20 cellular contexts compared by ENCODE assay signal in genomic region chr3:71890356-71890931, GRCh38.
"Had no signal": no experiment of that assay in that cellular context is flagged by ENCODE, and none has a peak within 500 bp of the region (broad histone marks: within the 10 kb centered on the region; RNA-seq: fewer than 3 reads in every experiment).

No MANE protein-coding gene starts in this region.

- DNase-seq: activated CD4-positive, alpha-beta T cell treated with anti-CD3 and anti-CD28 coated beads for 48 hours; activated CD4-positive, alpha-beta T cell treated with anti-CD3 and anti-CD28 coated beads, Interleukin-2, amount 50 U/mL, for 4 hours; activated CD4-positive, CD25-positive, alpha-beta regulatory T cell treated with anti-CD3 and anti-CD28 coated beads, Interleukin-2, amount 50 U/mL, for 72 hours; activated CD8-positive, alpha-beta memory T cell treated with anti-CD3 and anti-CD28 coated beads, Interleukin-2, amount 50 U/mL, for 48 hours; activated CD8-positive, alpha-beta T cell treated with anti-CD3 and anti-CD28 coated beads, Interleukin-2, amount 10 ng/mL, durations not matched to agents 7 days and 5 days; activated T-cell treated with anti-CD3 and anti-CD28 coated beads, Interleukin-2, amount 50 U/mL, for 1 hour; aorta; NCI-H1092; NCI-H1417; NCI-H1930; NCI-H2171; NCI-H345; NCI-H510A; NCI-H526 treated with DMSO at 0.1 percent for 48 hours; NCI-H82; SJCRH30; SK-N-SH had no signal

- H3K27ac ChIP-seq: KMS-11, SJCRH30 had no signal

- H3K9ac ChIP-seq: KMS-11, SK-N-SH had no signal

- H3K36me3 ChIP-seq: breast epithelium, SJCRH30 had no signal

- H3K4me3 ChIP-seq: breast epithelium, SJCRH30 had no signal

- H3K9me3 ChIP-seq: breast epithelium, SJCRH30, SK-N-SH had no signal

- H3K27me3 ChIP-seq: breast epithelium, SJCRH30 had no signal

- ATAC-seq: activated CD8-positive, alpha-beta T cell treated with anti-CD3 and anti-CD28 coated beads, Interleukin-2, amount 10 ng/mL, durations not matched to agents 7 days and 5 days; WTC11 had no signal

- H3K4me2 ChIP-seq: KMS-11, SK-N-SH had no signal

- H3K4me1 ChIP-seq: breast epithelium, SJCRH30 had no signal
